1 cellular context compared by ENCODE assay signal in genomic region chr2:64751286-64752260, GRCh38.
TF ChIP-seq lines count a peak whose summit lies in the region.

No MANE protein-coding gene starts in this region.

TF ChIP-seq in IMR-90, 13 proteins besides CTCF, POLR2A, EP300 and RAD21 (continued from another document):
- TF ChIP-seq USF2 (IDR thresholded peaks at IDR 0.05; ENCODE audit: low read depth, low read length) (no peak), BHLHE40 (IDR thresholded peaks at IDR 0.05; ENCODE audit: low read depth, low read length) (no peak), ELK1 (IDR thresholded peaks at IDR 0.05; ENCODE audit: borderline replicate concordance, low read depth, low read length) (no peak)
